In the genomic region with DNA sequence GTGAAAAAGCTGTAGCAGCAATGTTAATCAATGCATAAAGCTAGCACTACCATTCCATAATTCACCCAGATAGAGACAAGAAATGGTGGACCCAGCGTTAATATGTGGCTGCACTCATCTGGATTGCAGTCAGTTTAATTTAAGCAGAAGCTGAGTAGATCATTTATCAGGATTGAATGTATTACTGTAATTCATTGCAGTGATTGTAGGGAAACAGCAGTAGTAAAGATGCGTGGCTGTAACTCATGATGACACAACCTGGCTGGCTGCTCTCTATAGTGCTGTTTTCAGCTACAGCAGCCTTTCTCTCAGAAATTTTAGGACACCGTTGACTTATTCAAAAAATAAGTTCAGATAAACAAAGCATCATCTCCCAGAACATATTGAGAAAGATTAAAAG, we compare ENCODE assay signal across 19 cellular contexts.
"Had no signal": no experiment of that assay in that cellular context is flagged by ENCODE, and none has a peak within 500 bp of the region (broad histone marks: within the 10 kb centered on the region; RNA-seq: fewer than 3 reads in every experiment).

No MANE protein-coding gene starts in this region.

- H3K27me3 ChIP-seq: esophagus muscularis mucosa, heart right ventricle, right atrium auricular region, tibial artery had no signal

- H3K36me3 ChIP-seq: esophagus muscularis mucosa, heart right ventricle, right atrium auricular region, tibial artery had no signal

- H3K9me3 ChIP-seq: esophagus muscularis mucosa, heart right ventricle, right atrium auricular region, tibial artery had no signal

- ATAC-seq: activated T-helper 17 cell treated with anti-CD3 and anti-CD28 coated beads, Interleukin-2, amount 50 U/mL, for 72 hours; heart right ventricle; naive thymus-derived CD8-positive, alpha-beta T cell; stimulated activated naive CD8-positive, alpha-beta T cell treated with anti-CD3 and anti-CD28 coated beads, Interleukin-15, Interleukin-2, amounts not matched to agents 100 U/mL and 50 U/mL, for 24 hours had no signal

- H3K27ac ChIP-seq: esophagus muscularis mucosa, heart right ventricle, right atrium auricular region, tibial artery had no signal

- H3K4me3 ChIP-seq: esophagus muscularis mucosa, heart right ventricle, right atrium auricular region, tibial artery had no signal

- H3K4me1 ChIP-seq: esophagus muscularis mucosa, heart right ventricle, right atrium auricular region, tibial artery had no signal

- DNase-seq: activated CD4-positive, alpha-beta memory T cell treated with anti-CD3 and anti-CD28 coated beads, Interleukin-2, amount 10 ng/mL, durations not matched to agents 7 days and 5 days; activated CD4-positive, alpha-beta T cell treated with anti-CD3 and anti-CD28 coated beads for 48 hours; activated CD4-positive, CD25-positive, alpha-beta regulatory T cell; activated naive CD4-positive, alpha-beta T cell; activated naive CD8-positive, alpha-beta T cell treated with anti-CD3 and anti-CD28 coated beads for 36 hours; activated T-cell treated with anti-CD3 and anti-CD28 coated beads, Interleukin-2, amount 50 U/mL, for 1 hour; amniotic stem cell; effector CD8-positive, alpha-beta T cell; heart right ventricle; mesendoderm; naive thymus-derived CD8-positive, alpha-beta T cell; nucleus accumbens; stimulated activated naive CD8-positive, alpha-beta T cell treated with anti-CD3 and anti-CD28 coated beads, Interleukin-15, Interleukin-2, amounts not matched to agents 100 U/mL and 50 U/mL, for 24 hours; substantia nigra; T-helper 9 cell; tibial artery had no signal
